Comparison of ENCODE assay signal across 13 cellular contexts in the genomic region with DNA sequence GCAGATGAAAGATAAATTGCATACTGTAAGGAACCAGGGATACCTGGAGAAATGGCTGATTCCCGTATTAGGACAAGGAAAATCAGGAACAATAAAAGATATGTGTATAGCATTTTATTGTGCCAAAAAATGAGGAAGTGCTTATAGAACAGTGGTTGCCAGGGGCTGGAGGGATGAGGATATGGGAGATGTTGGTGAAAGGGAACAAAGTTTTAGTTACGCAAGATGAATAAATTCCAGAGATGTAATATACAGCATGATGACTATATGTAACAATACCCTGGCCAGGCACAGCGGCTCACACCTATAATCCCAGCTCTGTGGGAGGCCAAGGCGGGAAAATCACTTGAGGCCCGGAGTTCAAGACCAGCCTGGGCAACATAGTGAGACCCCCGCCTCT.
DNase-seq lines count a peak whose midpoint lies in the region; ATAC-seq and TF ChIP-seq lines count a peak whose summit lies in the region.
"Had no signal": no experiment of that assay in that cellular context is flagged by ENCODE, and none has a peak within 500 bp of the region (broad histone marks: within the 10 kb centered on the region; RNA-seq: fewer than 3 reads in every experiment).

No MANE protein-coding gene starts in this region.

- no peak for TF ChIP-seq POLR2A in thyroid gland (IDR thresholded peaks at IDR 0.05)

- H3K27ac ChIP-seq in left ventricle myocardium inferior (replicated peaks), result peak overlapping the region; percentile 25
- no peak overlapping the region for H3K27ac ChIP-seq in upper lobe of right lung
- H3K27ac ChIP-seq in thyroid gland, result no peak overlapping the region
- H3K27ac ChIP-seq: adrenal gland, neutrophil, SJSA1 had no signal

- H3K27me3 ChIP-seq in left ventricle myocardium inferior (ENCODE audit: low read depth) (no peaks in the 10 kb centered on the region), upper lobe of right lung (no peaks in the 10 kb centered on the region), thyroid gland (no peaks in the 10 kb centered on the region)
- H3K27me3 ChIP-seq: adrenal gland, neutrophil, SJSA1 had no signal

- no peaks in the 10 kb centered on the region for H3K27me3 Mint-ChIP-seq in T-helper 17 cell

- in situ Hi-C loops in GM13977 (cut with MboI; ENCODE audit: low pct_unique_long_range_greater_than_20kb, low sequenced_read_pairs, unreplicated experiment), result no loop called here

- intact Hi-C loops in left ventricle myocardium inferior (cut with micrococcal nuclease), result no loop called here
- intact Hi-C loops in cardiac septum (cut with DNase I), result loop anchor here (10.0 kb wide), 1 partner anchor 923 kb away; no protein-coding TSS in a partner anchor
- intact Hi-C loops in upper lobe of right lung (cut with DNase I), result no loop called here
- intact Hi-C loops in thyroid gland (cut with DNase I), result no loop called here

- peak overlapping the region; percentile 19 for H3K27ac Mint-ChIP-seq in T-helper 17 cell
- H3K27ac Mint-ChIP-seq: WTC11 had no signal

- no peak for TF ChIP-seq CTCF in left ventricle myocardium inferior (IDR thresholded peaks at IDR 0.05; ENCODE audit: borderline replicate concordance)
- TF ChIP-seq CTCF in foreskin fibroblast (IDR thresholded peaks at IDR 0.05; ENCODE audit: low read depth, low read length), result no peak
- no peak for TF ChIP-seq CTCF in upper lobe of right lung (IDR thresholded peaks at IDR 0.05)
- no peak for TF ChIP-seq CTCF in thyroid gland (IDR thresholded peaks at IDR 0.05)
- no peak for TF ChIP-seq CTCF in GM13977 (IDR thresholded peaks at IDR 0.05; ENCODE audit: extremely low read depth, insufficient read depth, missing control alignments)

- no peak for DNase-seq in left ventricle myocardium inferior
- no peak for DNase-seq in cardiac septum (ENCODE audit: low spot score)
- no peak for DNase-seq in T-helper 17 cell
- DNase-seq in foreskin fibroblast, result peak; percentile 31 to 43
- DNase-seq in upper lobe of right lung, result no peak
- no peak for DNase-seq in thyroid gland
- no peak for DNase-seq in GM13977 (ENCODE audit: low spot score)
- DNase-seq: stimulated activated CD8-positive, alpha-beta memory T cell treated with anti-CD3 and anti-CD28 coated beads, Interleukin-4, amount 100 ng/mL, for 48 hours had no signal

- peaks cover 10% of the 10 kb centered on the region for H3K4me1 Mint-ChIP-seq in T-helper 17 cell

- no peak overlapping the region for H3K4me3 Mint-ChIP-seq in T-helper 17 cell
- H3K4me3 Mint-ChIP-seq: WTC11 had no signal

- ATAC-seq in T-helper 17 cell (no peak), upper lobe of right lung (peak; percentile 38), GM18502 (IDR thresholded peaks at IDR 0.05; ENCODE audit: poor library complexity, unreplicated experiment) (no peak)

- 92 to 93% methylated on average over 6 of the region's 6 CpGs for WGBS in thyroid gland, 2 donors

- no peaks in the 10 kb centered on the region for H3K9me3 ChIP-seq in left ventricle myocardium inferior (replicated peaks)
- H3K9me3 ChIP-seq in T-helper 17 cell (ENCODE audit: control insufficient read depth, low read length, poor library complexity, severe bottlenecking), result no peaks in the 10 kb centered on the region
- no peaks in the 10 kb centered on the region for H3K9me3 ChIP-seq in upper lobe of right lung
- H3K9me3 ChIP-seq in thyroid gland, result no peaks in the 10 kb centered on the region
- H3K9me3 ChIP-seq: adrenal gland, neutrophil, SJSA1 had no signal

- H3K4me3 ChIP-seq in left ventricle myocardium inferior, result no peak overlapping the region
- no peak overlapping the region for H3K4me3 ChIP-seq in foreskin fibroblast (ENCODE audit: low read depth in 1 of 2, low read length in 2 of 2)
- no peak overlapping the region for H3K4me3 ChIP-seq in upper lobe of right lung
- H3K4me3 ChIP-seq in thyroid gland (replicated peaks in 1 of 3), result no peak overlapping the region
- H3K4me3 ChIP-seq: adrenal gland, SJSA1 had no signal

- H3K4me1 ChIP-seq in left ventricle myocardium inferior (peaks cover 69% of the 10 kb centered on the region), upper lobe of right lung (peaks cover 14% of the 10 kb centered on the region), thyroid gland (peaks cover 0 to 27% of the 10 kb centered on the region in 2 donors)
- H3K4me1 ChIP-seq: SJSA1 had no signal

- H3K36me3 ChIP-seq in left ventricle myocardium inferior (peaks cover 31% of the 10 kb centered on the region), upper lobe of right lung (peaks cover 23% of the 10 kb centered on the region), thyroid gland (no peaks in the 10 kb centered on the region)

- peaks cover 7% of the 10 kb centered on the region for H3K36me3 Mint-ChIP-seq in T-helper 17 cell (ENCODE audit: low read depth)

Comparison
In these comparisons a context has a peak if more than half of its experiments do, and no peak if none do; other contexts are left out.
1. DNase-seq: peak in foreskin fibroblast (2 of 2); none in left ventricle myocardium inferior (single experiment), cardiac septum (single experiment), T-helper 17 cell (0 of 3), upper lobe of right lung (single experiment), thyroid gland (0 of 2) and GM13977 (single experiment).